11 cellular contexts compared by ENCODE assay signal in the genomic region with DNA sequence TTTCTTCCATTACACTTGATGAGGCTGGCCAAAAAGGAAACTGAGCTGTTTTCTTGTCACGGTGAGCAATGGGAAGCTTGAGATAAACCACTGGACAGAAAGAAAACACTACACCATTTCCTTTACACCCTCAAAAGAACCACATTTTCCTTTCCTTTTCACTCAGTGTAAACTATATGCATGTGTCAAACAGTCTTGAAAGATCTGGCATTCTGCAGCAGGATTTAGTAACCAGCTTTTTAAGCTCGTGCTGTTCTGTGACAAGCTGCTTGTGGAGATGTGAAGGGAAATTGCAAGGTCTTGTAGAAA.
A peak's percentile ranks its signal among the peaks of the same experiment; 100 is the strongest.
DNase-seq lines count a peak whose midpoint lies in the region; ATAC-seq and TF ChIP-seq lines count a peak whose summit lies in the region.
"Had no signal": no experiment of that assay in that cellular context is flagged by ENCODE, and none has a peak within 500 bp of the region (broad histone marks: within the 10 kb centered on the region; RNA-seq: fewer than 3 reads in every experiment).

No MANE protein-coding gene starts in this region.

- H3K27me3 ChIP-seq in neural cell (ENCODE audit: insufficient read depth, low read depth, low read length), result no peaks in the 10 kb centered on the region
- H3K27me3 ChIP-seq: gastrocnemius medialis had no signal

- no peaks in the 10 kb centered on the region for H3K36me3 ChIP-seq in neural cell (ENCODE audit: insufficient read depth, low read length)
- H3K36me3 ChIP-seq: gastrocnemius medialis, lower lobe of right lung had no signal

- ATAC-seq in GM18867 (IDR thresholded peaks at IDR 0.05; ENCODE audit: unreplicated experiment), result peak; percentile 68
- ATAC-seq in GM21825 (IDR thresholded peaks at IDR 0.05; ENCODE audit: unreplicated experiment), result no peak
- no peak for ATAC-seq in GM19397 (IDR thresholded peaks at IDR 0.05; ENCODE audit: unreplicated experiment)
- ATAC-seq: gastrocnemius medialis, lower lobe of right lung had no signal

- H3K27ac ChIP-seq in neural cell (ENCODE audit: low read length), result no peak overlapping the region
- H3K27ac ChIP-seq: gastrocnemius medialis, lower lobe of right lung had no signal

- peak; percentile 28 for DNase-seq in KBM-7
- peak; percentile 31 for DNase-seq in brain pericyte (ENCODE audit: low read depth, low spot score)
- DNase-seq in posterior vena cava (ENCODE audit: low spot score), result no peak
- DNase-seq in COR-L47 (lab: John Stamatoyannopoulos, UW), result no peak
- DNase-seq: gastrocnemius medialis, lower lobe of right lung, NCI-H446 treated with DMSO at 0.1 percent for 48 hours had no signal

- no peak overlapping the region for H3K9ac ChIP-seq in neural cell (ENCODE audit: low read length)

- no peak overlapping the region for H2AFZ ChIP-seq in neural cell (ENCODE audit: low read depth, low read length)

- H3F3A ChIP-seq in neural cell (ENCODE audit: insufficient read depth, low read length, poor library complexity, severe bottlenecking), result no peaks in the 10 kb centered on the region

- TF ChIP-seq CTCF in neural cell (IDR thresholded peaks at IDR 0.05; ENCODE audit: poor library complexity, severe bottlenecking), result no peak

- intact Hi-C loops in posterior vena cava (cut with DNase I), result no loop called here

- no peaks in the 10 kb centered on the region for H3K79me2 ChIP-seq in neural cell (replicated peaks; ENCODE audit: insufficient read depth, low read length)

- no peaks in the 10 kb centered on the region for H3K9me3 ChIP-seq in neural cell (ENCODE audit: low read length)
- H3K9me3 ChIP-seq: gastrocnemius medialis, lower lobe of right lung had no signal

- H4K20me1 ChIP-seq in neural cell (ENCODE audit: insufficient read depth), result no peaks in the 10 kb centered on the region

- TF ChIP-seq EP300 in neural cell (conservative IDR thresholded peaks at IDR 0.05; ENCODE audit: poor library complexity, severe bottlenecking), result peak; percentile 30

- in situ Hi-C loops in KBM-7 (cut with MboI; ENCODE audit: low pct_unique_long_range_greater_than_20kb, low sequenced_read_pairs), result no loop called here

- no peaks in the 10 kb centered on the region for H3K9me2 ChIP-seq in neural cell (ENCODE audit: insufficient read depth, low read length)

- no peak overlapping the region for H3K4me3 ChIP-seq in neural cell (ENCODE audit: low read length)
- H3K4me3 ChIP-seq: gastrocnemius medialis, lower lobe of right lung had no signal

- no peak overlapping the region for H3K4me2 ChIP-seq in neural cell (ENCODE audit: low read length)

- TF ChIP-seq RAD21 in neural cell (conservative IDR thresholded peaks at IDR 0.05), result no peak

TF ChIP-seq in neural cell, 6 proteins besides CTCF, POLR2A, EP300 and RAD21:
- TF ChIP-seq POLR2AphosphoS5 (IDR thresholded peaks at IDR 0.05) (no peak), EZH2 (IDR thresholded peaks at IDR 0.05; ENCODE audit: borderline replicate concordance, insufficient read depth, low read length, poor library complexity, severe bottlenecking) (no peak)
- TF ChIP-seq, protein P1, sequence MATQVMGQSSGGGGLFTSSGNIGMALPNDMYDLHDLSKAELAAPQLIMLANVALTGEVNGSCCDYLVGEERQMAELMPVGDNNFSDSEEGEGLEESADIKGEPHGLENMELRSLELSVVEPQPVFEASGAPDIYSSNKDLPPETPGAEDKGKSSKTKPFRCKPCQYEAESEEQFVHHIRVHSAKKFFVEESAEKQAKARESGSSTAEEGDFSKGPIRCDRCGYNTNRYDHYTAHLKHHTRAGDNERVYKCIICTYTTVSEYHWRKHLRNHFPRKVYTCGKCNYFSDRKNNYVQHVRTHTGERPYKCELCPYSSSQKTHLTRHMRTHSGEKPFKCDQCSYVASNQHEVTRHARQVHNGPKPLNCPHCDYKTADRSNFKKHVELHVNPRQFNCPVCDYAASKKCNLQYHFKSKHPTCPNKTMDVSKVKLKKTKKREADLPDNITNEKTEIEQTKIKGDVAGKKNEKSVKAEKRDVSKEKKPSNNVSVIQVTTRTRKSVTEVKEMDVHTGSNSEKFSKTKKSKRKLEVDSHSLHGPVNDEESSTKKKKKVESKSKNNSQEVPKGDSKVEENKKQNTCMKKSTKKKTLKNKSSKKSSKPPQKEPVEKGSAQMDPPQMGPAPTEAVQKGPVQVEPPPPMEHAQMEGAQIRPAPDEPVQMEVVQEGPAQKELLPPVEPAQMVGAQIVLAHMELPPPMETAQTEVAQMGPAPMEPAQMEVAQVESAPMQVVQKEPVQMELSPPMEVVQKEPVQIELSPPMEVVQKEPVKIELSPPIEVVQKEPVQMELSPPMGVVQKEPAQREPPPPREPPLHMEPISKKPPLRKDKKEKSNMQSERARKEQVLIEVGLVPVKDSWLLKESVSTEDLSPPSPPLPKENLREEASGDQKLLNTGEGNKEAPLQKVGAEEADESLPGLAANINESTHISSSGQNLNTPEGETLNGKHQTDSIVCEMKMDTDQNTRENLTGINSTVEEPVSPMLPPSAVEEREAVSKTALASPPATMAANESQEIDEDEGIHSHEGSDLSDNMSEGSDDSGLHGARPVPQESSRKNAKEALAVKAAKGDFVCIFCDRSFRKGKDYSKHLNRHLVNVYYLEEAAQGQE (IDR thresholded peaks at IDR 0.05; ENCODE audit: borderline replicate concordance), result no peak

Comparison
In these comparisons a context has a peak if more than half of its experiments do, and no peak if none do; other contexts are left out.
1. DNase-seq: peak in KBM-7 (single experiment) and brain pericyte (single experiment); none in posterior vena cava (single experiment) and COR-L47 (single experiment).